Comparison of ENCODE assay signal across 22 cellular contexts in genomic region chr10:119947325-119947724, GRCh38. TPM values are rescaled to one million over a fixed set of nuclear protein-coding genes. Genes with fewer than 3 reads are reported as not detected.
DNase-seq lines count a peak whose midpoint lies in the region; ATAC-seq and TF ChIP-seq lines count a peak whose summit lies in the region.
"Had no signal": no experiment of that assay in that cellular context is flagged by ENCODE, and none has a peak within 500 bp of the region (broad histone marks: within the 10 kb centered on the region; RNA-seq: fewer than 3 reads in every experiment).

No MANE protein-coding gene starts in this region.

- no peaks in the 10 kb centered on the region for H3K27me3 ChIP-seq in mammary epithelial cell (ENCODE audit: insufficient read depth, low read length)

- no peaks in the 10 kb centered on the region for H3K79me2 ChIP-seq in mammary epithelial cell (ENCODE audit: insufficient read depth, low read length)

- intact Hi-C loops in MCF 10A (cut with micrococcal nuclease) (no loop called here), mammary epithelial cell (cut with micrococcal nuclease) (no loop called here)

- no peaks in the 10 kb centered on the region for H3K4me1 Mint-ChIP-seq in MCF 10A (ENCODE audit: insufficient read depth, unreplicated experiment)
- no peaks in the 10 kb centered on the region for H3K4me1 Mint-ChIP-seq in nephron progenitor cell
- H3K4me1 Mint-ChIP-seq: CD14-positive monocyte had no signal

- dilution Hi-C loops in mammary epithelial cell (cut with HindIII; ENCODE audit: low sequenced_read_pairs), result no loop called here

- no peak overlapping the region for H3K9ac ChIP-seq in mammary epithelial cell (ENCODE audit: insufficient read depth, low read length)

- H3K4me2 ChIP-seq in mammary epithelial cell (ENCODE audit: insufficient read depth, low read depth, low read length), result no peak overlapping the region

- peaks cover 9% of the 10 kb centered on the region for H3K36me3 ChIP-seq in mammary epithelial cell (ENCODE audit: insufficient read depth, low read length)

- ATAC-seq in SK-N-SH treated with all-trans-retinoic acid at 6 μM for 48 hours, result peak; percentile 54
- ATAC-seq: K562 had no signal

- no peak overlapping the region for H3K27ac ChIP-seq in mammary epithelial cell (ENCODE audit: insufficient read depth, low read depth, low read length)
- H3K27ac ChIP-seq: HL-60, RWPE1 had no signal

- POLR2A ChIA-PET in MCF 10A (lab: Yijun Ruan, JAX), result no interaction called here

- no peaks in the 10 kb centered on the region for H3K9me3 ChIP-seq in mammary epithelial cell (replicated peaks; ENCODE audit: insufficient read depth, low read length)

- TF ChIP-seq CTCF in MCF 10A (IDR thresholded peaks at IDR 0.05; ENCODE audit: unreplicated experiment), result no peak
- TF ChIP-seq CTCF in mammary epithelial cell (conservative IDR thresholded peaks at IDR 0.05 in 1 of 2, IDR thresholded peaks at IDR 0.05 in 1 of 2; ENCODE audit: extremely low read depth in 1 of 2, insufficient read depth in 1 of 2, low read depth in 1 of 2, low read length in 2 of 2), result no peak
- TF ChIP-seq CTCF in fibroblast of mammary gland (conservative IDR thresholded peaks at IDR 0.05; ENCODE audit: control insufficient read depth, insufficient read depth, low read depth, low read length), result no peak
- TF ChIP-seq CTCF in nephron progenitor cell (IDR thresholded peaks at IDR 0.05), result no peak

- H3K4me3 Mint-ChIP-seq in MCF 10A (ENCODE audit: unreplicated experiment), result no peak overlapping the region
- no peak overlapping the region for H3K4me3 Mint-ChIP-seq in nephron progenitor cell
- H3K4me3 Mint-ChIP-seq: CD14-positive monocyte had no signal

- CTCF ChIA-PET in MCF 10A (lab: Yijun Ruan, JAX), result interaction anchor here (0.6 kb wide), 1 partner anchor 11 kb away, joined by 3 read pairs; no protein-coding TSS in a partner anchor
- CTCF ChIA-PET in mammary epithelial cell (lab: Charles Lee; ENCODE audit: low non-redundant PET), result no interaction called here

- in situ Hi-C loops in mammary epithelial cell (cut with MboI; ENCODE audit: low sequenced_read_pairs in 2 of 2), result loop anchor here in 1 of 2 donors (25.0 kb wide), 1 partner anchor 390 kb away; no protein-coding TSS in a partner anchor

- H3K4me3 ChIP-seq in mammary epithelial cell (replicated peaks in 1 of 3; ENCODE audit: insufficient read depth in 1 of 3, low read depth in 2 of 3, low read length in 3 of 3), result no peak overlapping the region
- H3K4me3 ChIP-seq in fibroblast of mammary gland (ENCODE audit: control insufficient read depth, low read depth, low read length), result no peak overlapping the region
- H3K4me3 ChIP-seq: K562 had no signal

- H2AFZ ChIP-seq in mammary epithelial cell (ENCODE audit: low read depth, low read length), result no peak overlapping the region

- H3K4me1 ChIP-seq in mammary epithelial cell (ENCODE audit: insufficient read depth, low read length), result no peaks in the 10 kb centered on the region

- H3K27me3 Mint-ChIP-seq in MCF 10A (ENCODE audit: insufficient read depth, unreplicated experiment), result no peaks in the 10 kb centered on the region
- peaks cover 3% of the 10 kb centered on the region for H3K27me3 Mint-ChIP-seq in nephron progenitor cell (ENCODE audit: low read depth, poor library complexity)

- WGBS in mammary epithelial cell (ENCODE audit: low coverage, missing lambda C conversion rate), result 56% methylated on average over 6 of the region's 6 CpGs

- no peaks in the 10 kb centered on the region for H4K20me1 ChIP-seq in mammary epithelial cell (ENCODE audit: insufficient read depth, low read length)

- H3K36me3 Mint-ChIP-seq in MCF 10A (ENCODE audit: insufficient read depth, unreplicated experiment) (peaks cover 28% of the 10 kb centered on the region), nephron progenitor cell (ENCODE audit: low read depth) (peaks cover 38% of the 10 kb centered on the region)

- TSS peak; percentile 10 for BruUV-seq in MCF 10A (replicated peaks; lab: Mats Ljungman, UMichigan)
- no TSS peak for BruUV-seq in mammary epithelial cell (replicated peaks; lab: Mats Ljungman, UMichigan)

- DNase-seq in MCF 10A (ENCODE audit: unreplicated experiment), result no peak
- DNase-seq in mammary epithelial cell, result no peak
- peak; percentile 12 for DNase-seq in fibroblast of mammary gland (ENCODE audit: low read depth)
- DNase-seq in nephron progenitor cell, result no peak
- DNase-seq in NCI-H1092 (lab: John Stamatoyannopoulos, UW), result no peak
- no peak for DNase-seq in activated T-cell treated with anti-CD3 and anti-CD28 coated beads, Interleukin-2, amount 50 U/mL, for 1 hour
- no peak for DNase-seq in NCI-H446 treated with DMSO at 0.1 percent for 48 hours (lab: John Stamatoyannopoulos, UW)
- DNase-seq: AML-193, DMS79 treated with DMSO at 0.1 percent for 48 hours, HCEC 1CT, MV-4-11, NCI-H1436, NCI-H2029, NCI-H2171 treated with DMSO at 0.1 percent for 48 hours, NCI-H510A treated with DMSO at 0.1 percent for 48 hours, OCI-M1, SW 1271 had no signal

- H3K27ac Mint-ChIP-seq in MCF 10A (ENCODE audit: low read depth, unreplicated experiment) (no peak overlapping the region), nephron progenitor cell (peak overlapping the region; percentile 62)

- H3K9me3 Mint-ChIP-seq in MCF 10A (ENCODE audit: unreplicated experiment) (no peaks in the 10 kb centered on the region), nephron progenitor cell (no peaks in the 10 kb centered on the region)

TF ChIP-seq in SK-N-SH treated with all-trans-retinoic acid at 6 μM for 48 hours, 23 proteins besides CTCF, POLR2A, EP300 and RAD21:
- TF ChIP-seq TCF4 (CRISPR knock-in tag; IDR thresholded peaks at IDR 0.05; ENCODE audit: borderline replicate concordance), result peak; percentile 60; the same call in 1 of the 2 replicates
- no peak for TF ChIP-seq TSHZ2 (CRISPR knock-in tag; IDR thresholded peaks at IDR 0.05)

RNA-seq across cellular contexts. Expression of gene SEC23IP, which starts 54.8 kb away (rescaled TPM):
- total RNA-seq in MCF 10A (2022) (60.5 and 64.9 TPM in 2 replicates), mammary epithelial cell (10 to 100 TPM; 29.7 to 66.9 TPM)
- polyA plus RNA-seq in mammary epithelial cell, result 30.6 TPM
- 76.8 TPM for polyA minus RNA-seq in mammary epithelial cell
